Comparison of ENCODE assay signal across 27 cellular contexts in genomic region chr10:114603303-114603702, GRCh38. TPM values are rescaled to one million over a fixed set of nuclear protein-coding genes. Genes with fewer than 3 reads are reported as not detected.
DNase-seq lines count a peak whose midpoint lies in the region; ATAC-seq, FAIRE-seq and TF ChIP-seq lines count a peak whose summit lies in the region.
"Had no signal": no experiment of that assay in that cellular context is flagged by ENCODE, and none has a peak within 500 bp of the region (broad histone marks: within the 10 kb centered on the region; RNA-seq: fewer than 3 reads in every experiment).

No MANE protein-coding gene starts in this region.

- DNase-seq in T-helper 2 cell treated with Interferon-gamma antibody and Interleukin-4, amounts not matched to agents 5 μg/mL and 100 μg/mL, for 36 hours (ENCODE audit: low spot score): no peak
- DNase-seq in T-helper 2 cell (no peak), right lobe of liver (no peak), HepG2 (ENCODE audit: low spot score) (no peak), lower lobe of right lung (no peak), GM23248 (no peak), medulla oblongata (ENCODE audit: extremely low spot score) (no peak)
- DNase-seq: ACHN, H7, Kasumi-1, NCI-H1105 treated with DMSO at 0.1 percent for 48 hours, NCI-H146, NCI-H1930, NCI-H2107, NCI-H446, NCI-H524 treated with DMSO at 0.1 percent for 48 hours, NCI-H82, RPMI8226, SHP77 treated with DMSO at 0.1 percent for 48 hours had no signal

- CTCF ChIA-PET in HepG2 (lab: Yijun Ruan, JAX; ENCODE audit: low intra/inter-chr PET ratio, low total read pairs): no interaction called here

- peaks cover 44% of the 10 kb centered on the region for H3K4me1 Mint-ChIP-seq in T-helper 2 cell treated with Interferon-gamma antibody and Interleukin-4, amounts not matched to agents 5 μg/mL and 100 μg/mL, for 36 hours (ENCODE audit: low read depth)
- H3K4me1 Mint-ChIP-seq: CD14-positive monocyte had no signal

- TF ChIP-seq CTCF in right lobe of liver (IDR thresholded peaks at IDR 0.05) (no peak), HepG2 (CRISPR knock-in tag; IDR thresholded peaks at IDR 0.05) (no peak), lower lobe of right lung (IDR thresholded peaks at IDR 0.05) (no peak)

- H3K27me3 ChIP-seq in right lobe of liver (no peaks in the 10 kb centered on the region), HepG2 (ENCODE audit: control insufficient read depth in 1 of 2, insufficient read depth in 2 of 2, low read length in 2 of 2) (no peaks in the 10 kb centered on the region), lower lobe of right lung (ENCODE audit: low read depth) (no peaks in the 10 kb centered on the region), GM23248 (replicated peaks; ENCODE audit: insufficient read depth) (peaks cover 17% of the 10 kb centered on the region; the same call in 1 of the 2 replicates)
- H3K27me3 ChIP-seq: BE2C had no signal

- no peak for ATAC-seq in right lobe of liver
- ATAC-seq in HepG2: no peak
- peak; percentile 14 to 51 for ATAC-seq in lower lobe of right lung
- no peak for ATAC-seq in GM21367 (IDR thresholded peaks at IDR 0.05; ENCODE audit: unreplicated experiment)

- BruUV-seq in HepG2 (replicated peaks; lab: Mats Ljungman, UMichigan): no TSS peak

- H3F3A ChIP-seq in GM23248 (ENCODE audit: insufficient read depth): no peaks in the 10 kb centered on the region

- H3K9me3 ChIP-seq in right lobe of liver (no peaks in the 10 kb centered on the region), HepG2 (ENCODE audit: low read length) (no peaks in the 10 kb centered on the region), lower lobe of right lung (no peaks in the 10 kb centered on the region), GM23248 (ENCODE audit: low read depth) (no peaks in the 10 kb centered on the region)
- H3K9me3 ChIP-seq: BE2C had no signal

- 83% methylated on average over 1 of the region's 1 CpG for WGBS in right lobe of liver (ENCODE audit: insufficient coverage, low coverage, low lambda C conversion rate, missing lambda C conversion rate)
- WGBS in HepG2 (ENCODE audit: low lambda C conversion rate): 62% methylated on average over 1 of the region's 1 CpG
- WGBS in GM23248 (ENCODE audit: low coverage in 1 of 2, low lambda C conversion rate in 2 of 2, missing lambda C conversion rate in 2 of 2), 2 experiments: 29 to 38% methylated on average over 1 of the region's 1 CpG

- no peaks in the 10 kb centered on the region for H3K9me2 ChIP-seq in GM23248 (ENCODE audit: insufficient read depth)

- no peaks in the 10 kb centered on the region for H3K27me3 Mint-ChIP-seq in T-helper 2 cell treated with Interferon-gamma antibody and Interleukin-4, amounts not matched to agents 5 μg/mL and 100 μg/mL, for 36 hours (ENCODE audit: low read depth)

- H3K36me3 ChIP-seq in right lobe of liver (peaks cover 0 to 5% (median 0%) of the 10 kb centered on the region in 4 donors), HepG2 (replicated peaks in 1 of 2; ENCODE audit: control insufficient read depth in 1 of 2, insufficient read depth in 2 of 2, low read length in 2 of 2) (no peaks in the 10 kb centered on the region), lower lobe of right lung (peaks cover 14% of the 10 kb centered on the region), GM23248 (ENCODE audit: low read depth) (no peaks in the 10 kb centered on the region)
- H3K36me3 ChIP-seq: BE2C had no signal

- H3K9ac ChIP-seq in HepG2 (ENCODE audit: insufficient read depth, low read depth, low read length) (no peak overlapping the region), GM23248 (no peak overlapping the region)

- H3K27ac ChIP-seq in right lobe of liver (peak overlapping the region in 2 of 3 donors; percentile 7 to 16), HepG2 (ENCODE audit: extremely low read length, insufficient read depth, low read length) (no peak overlapping the region), lower lobe of right lung (peak overlapping the region; percentile 28), GM23248 (no peak overlapping the region)
- H3K27ac ChIP-seq: 22Rv1, PC-9 had no signal

- in situ Hi-C loops in HepG2 (cut with HindIII; ENCODE audit: extremely low pct_ligation_motif_present, low pct_unique_long_range_greater_than_20kb) (no loop called here), GM23248 (cut with MboI) (no loop called here)

- TF ChIP-seq POLR2A in right lobe of liver (IDR thresholded peaks at IDR 0.05): no peak
- no peak for TF ChIP-seq POLR2A in HepG2 (IDR thresholded peaks at IDR 0.05; ENCODE audit: insufficient read depth in 1 of 2, low read depth in 2 of 2, low read length in 2 of 2)

- H3K79me2 ChIP-seq in HepG2 (ENCODE audit: insufficient read depth, low read length): no peaks in the 10 kb centered on the region
- H3K79me2 ChIP-seq in GM23248 (ENCODE audit: insufficient read depth): no peaks in the 10 kb centered on the region

- H3K27ac Mint-ChIP-seq in T-helper 2 cell treated with Interferon-gamma antibody and Interleukin-4, amounts not matched to agents 5 μg/mL and 100 μg/mL, for 36 hours: peak overlapping the region; percentile 42
- H3K27ac Mint-ChIP-seq: CD14-positive monocyte had no signal

- no peak overlapping the region for H3K4me3 Mint-ChIP-seq in T-helper 2 cell treated with Interferon-gamma antibody and Interleukin-4, amounts not matched to agents 5 μg/mL and 100 μg/mL, for 36 hours
- H3K4me3 Mint-ChIP-seq: CD14-positive monocyte had no signal

- H4K20me1 ChIP-seq in HepG2 (ENCODE audit: insufficient read depth, low read length) (no peaks in the 10 kb centered on the region), GM23248 (ENCODE audit: insufficient read depth) (no peaks in the 10 kb centered on the region)

- intact Hi-C loops in right lobe of liver (cut with DNase I) (no loop called here), HepG2 (cut with micrococcal nuclease; ENCODE audit: unreplicated experiment) (no loop called here), lower lobe of right lung (cut with DNase I) (no loop called here)

- H3K36me3 Mint-ChIP-seq in T-helper 2 cell treated with Interferon-gamma antibody and Interleukin-4, amounts not matched to agents 5 μg/mL and 100 μg/mL, for 36 hours (ENCODE audit: low read depth): peaks cover 23% of the 10 kb centered on the region
- H3K36me3 Mint-ChIP-seq: CD14-positive monocyte had no signal

- H2AFZ ChIP-seq in HepG2 (ENCODE audit: low read length): no peak overlapping the region
- no peak overlapping the region for H2AFZ ChIP-seq in GM23248
- H2AFZ ChIP-seq: PC-9 had no signal

- peaks cover 3% of the 10 kb centered on the region for H3K9me3 Mint-ChIP-seq in T-helper 2 cell treated with Interferon-gamma antibody and Interleukin-4, amounts not matched to agents 5 μg/mL and 100 μg/mL, for 36 hours
- H3K9me3 Mint-ChIP-seq: CD14-positive monocyte had no signal

- POLR2A ChIA-PET in HepG2 (lab: Yijun Ruan, JAX): no interaction called here

- no peak for FAIRE-seq in HepG2 (lab: Jason Lieb, UNC)
- FAIRE-seq: D721Med, GM18507 had no signal

- TF ChIP-seq RAD21 in HepG2 (CRISPR knock-in tag; IDR thresholded peaks at IDR 0.05): no peak

- H3K4me1 ChIP-seq in right lobe of liver (peaks cover 0 to 33% (median 19%) of the 10 kb centered on the region in 4 donors), HepG2 (ENCODE audit: insufficient read depth, low read length) (peaks cover 27% of the 10 kb centered on the region), lower lobe of right lung (peaks cover 24% of the 10 kb centered on the region), GM23248 (ENCODE audit: insufficient read depth) (no peaks in the 10 kb centered on the region)
- H3K4me1 ChIP-seq: BE2C had no signal

- H3K4me3 ChIP-seq in right lobe of liver (no peak overlapping the region), HepG2 (replicated peaks in 1 of 3; ENCODE audit: insufficient read depth in 1 of 3, low read depth in 2 of 3, low read length in 3 of 3) (no peak overlapping the region), lower lobe of right lung (no peak overlapping the region), GM23248 (no peak overlapping the region)
- H3K4me3 ChIP-seq: K562, PC-9 had no signal

- H3K4me2 ChIP-seq in HepG2 (ENCODE audit: low read depth, low read length) (no peak overlapping the region), GM23248 (ENCODE audit: unreplicated experiment) (no peak overlapping the region)
- H3K4me2 ChIP-seq: PC-9 had no signal

- no peak for TF ChIP-seq EP300 in HepG2 (IDR thresholded peaks at IDR 0.05; ENCODE audit: low read depth in 2 of 2, low read length in 2 of 2)
- no peak for TF ChIP-seq EP300 in HepG2 (CRISPR knock-in tag; IDR thresholded peaks at IDR 0.05; ENCODE audit: borderline replicate concordance)

TF ChIP-seq in HepG2, 621 proteins besides CTCF, POLR2A, EP300 and RAD21 (continues in another document):
- TF ChIP-seq KLF12 (CRISPR knock-in tag; IDR thresholded peaks at IDR 0.05; ENCODE audit: borderline replicate concordance): no peak
- TF ChIP-seq KLF9 (CRISPR knock-in tag; IDR thresholded peaks at IDR 0.05; ENCODE audit: low read depth): no peak
- TF ChIP-seq ARNT2 (CRISPR knock-in tag; IDR thresholded peaks at IDR 0.05; ENCODE audit: low read depth): no peak

RNA-seq across cellular contexts. Expression of gene ABLIM1, which starts 54.8 kb away (rescaled TPM):
- total RNA-seq in right lobe of liver: 10 to 100 TPM; 38.8 to 76.5 (median 50.6) TPM
- 59.4 and 98.7 TPM in 2 replicates for total RNA-seq in HepG2 (2016; rRNA removed; fragmentation: Illumina TruSeq; extraction: Trizol)
- 9.8 and 11.3 TPM in 2 replicates for total RNA-seq in HepG2 (2016; cell fraction: cytosol; rRNA removed; fragmentation: Illumina TruSeq; extraction: Trizol; ENCODE audit: low read depth)
- total RNA-seq in HepG2 (2016; cell fraction: insoluble cytoplasmic fraction; rRNA removed; fragmentation: Illumina TruSeq; extraction: Trizol): 58.9 and 89.3 TPM in 2 replicates
- 46.0 and 48.9 TPM in 2 replicates for total RNA-seq in HepG2 (2016; cell fraction: membrane; rRNA removed; fragmentation: Illumina TruSeq; extraction: Trizol)
- 51.3 and 54.7 TPM in 2 replicates for total RNA-seq in HepG2 (2016; cell fraction: nucleus; rRNA removed; fragmentation: Illumina TruSeq; extraction: Trizol)
- polyA plus RNA-seq in HepG2 (2011; rRNA removed): 68.6 and 92.7 TPM in 2 replicates
- polyA plus RNA-seq in HepG2 (2011; cell fraction: cytosol; rRNA removed): 71.2 and 78.6 TPM in 2 replicates
- polyA plus RNA-seq in HepG2 (2011; cell fraction: nucleus; rRNA removed): 66.0 and 78.5 TPM in 2 replicates
- polyA plus RNA-seq in HepG2 (2012): 35.3 and 56.8 TPM in 2 replicates
- 4.3 and 5.3 TPM in 2 replicates for polyA plus RNA-seq in HepG2 (2016; cell fraction: cytosol; fragmentation: Illumina TruSeq; extraction: Trizol; ENCODE audit: low read depth)
- polyA plus RNA-seq in HepG2 (2016; cell fraction: insoluble cytoplasmic fraction; fragmentation: Illumina TruSeq; extraction: Trizol; ENCODE audit: low read depth): 63.3 and 64.1 TPM in 2 replicates
- 17.7 and 19.0 TPM in 2 replicates for polyA plus RNA-seq in HepG2 (2016; cell fraction: membrane; fragmentation: Illumina TruSeq; extraction: Trizol; ENCODE audit: low read depth)
- polyA plus RNA-seq in HepG2 (2016; cell fraction: nucleus; fragmentation: Illumina TruSeq; extraction: Trizol; ENCODE audit: insufficient read depth, low read depth): 43.5 and 44.5 TPM in 2 replicates
- 156 and 220 TPM in 2 replicates for polyA minus RNA-seq in HepG2 (2011; rRNA and poly(A)+ RNA removed; ENCODE audit: low replicate concordance)
- 57.6 and 88.5 TPM in 2 replicates for polyA minus RNA-seq in HepG2 (2011; cell fraction: cytosol; rRNA and poly(A)+ RNA removed)
- 98.6 and 111 TPM in 2 replicates for polyA minus RNA-seq in HepG2 (2011; cell fraction: nucleus; rRNA and poly(A)+ RNA removed)
- 106 TPM for total RNA-seq in lower lobe of right lung
- total RNA-seq in GM23248 (2014; rRNA removed; shearing (Covaris generic)): 0.54 and 4.3 TPM in 2 replicates
- polyA plus RNA-seq in GM23248 (2016; fragmentation: Nextera tagmentation; extraction: Ambion mirVana): 0.78 and 0.98 TPM in 2 replicates

Comparison
In these comparisons a context has a peak if more than half of its experiments do, and no peak if none do; other contexts are left out.
1. H3K27ac ChIP-seq: peak in right lobe of liver (2 of 3) and lower lobe of right lung (single experiment); none in HepG2 (single experiment) and GM23248 (single experiment).
2. ATAC-seq: peak in lower lobe of right lung (2 of 2); none in right lobe of liver (0 of 4), HepG2 (single experiment) and GM21367 (single experiment).